10 cellular contexts compared by ENCODE assay signal in the genomic region with DNA sequence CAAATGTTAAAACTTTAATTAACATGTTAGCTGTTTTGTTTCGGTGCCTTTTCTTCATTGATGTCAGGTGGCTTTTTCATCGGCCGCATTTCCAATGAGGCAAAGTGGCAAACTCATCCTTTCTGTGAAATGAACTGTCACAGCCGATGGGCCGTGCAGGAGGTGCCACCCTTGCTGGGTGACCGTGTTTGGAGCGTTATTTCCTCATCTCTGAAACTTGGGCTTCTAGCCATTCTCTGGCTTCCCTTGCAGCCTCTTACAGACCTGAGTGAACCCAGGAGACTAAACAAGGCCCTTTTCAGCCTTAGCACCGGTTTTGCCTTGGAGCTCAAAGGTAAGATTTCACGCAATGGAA. TPM values are rescaled to one million over a fixed set of nuclear protein-coding genes. Genes with fewer than 3 reads are reported as not detected.
A peak's percentile ranks its signal among the peaks of the same experiment; 100 is the strongest.
DNase-seq lines count a peak whose midpoint lies in the region; ATAC-seq and TF ChIP-seq lines count a peak whose summit lies in the region.
"Had no signal": no experiment of that assay in that cellular context is flagged by ENCODE, and none has a peak within 500 bp of the region (broad histone marks: within the 10 kb centered on the region; RNA-seq: fewer than 3 reads in every experiment).

No MANE protein-coding gene starts in this region.

- intact Hi-C loops in left ventricle myocardium superior (cut with micrococcal nuclease): no loop called here
- intact Hi-C loops in sigmoid colon (cut with DNase I): loop anchor here (5.0 kb wide), 2 partner anchors 325 to 420 kb away; no protein-coding TSS in a partner anchor

- no peaks in the 10 kb centered on the region for H3K9me3 ChIP-seq in sigmoid colon
- H3K9me3 ChIP-seq: HAP-1 had no signal

- TF ChIP-seq EP300 in sigmoid colon (IDR thresholded peaks at IDR 0.05): no peak

- no peak overlapping the region for H3K27ac ChIP-seq in sigmoid colon

- no peaks in the 10 kb centered on the region for H3K36me3 ChIP-seq in sigmoid colon
- H3K36me3 ChIP-seq: HAP-1 had no signal

- H3K4me1 ChIP-seq in sigmoid colon: peaks cover 0 to 8% (median 0%) of the 10 kb centered on the region in 4 donors

- H3K27me3 ChIP-seq in sigmoid colon: no peaks in the 10 kb centered on the region

- ATAC-seq in left ventricle myocardium superior: peak; percentile 40

- TF ChIP-seq CTCF in GM12865 (IDR thresholded peaks at IDR 0.05; ENCODE audit: insufficient read depth, low read depth, low read length, missing control alignments): no peak
- TF ChIP-seq CTCF in sigmoid colon (IDR thresholded peaks at IDR 0.05): no peak

- H3K4me3 ChIP-seq in GM12865 (ENCODE audit: low read depth, low read length): peak overlapping the region; percentile 6; the same call in 1 of the 2 replicates
- H3K4me3 ChIP-seq in sigmoid colon: peak overlapping the region in 3 of 4 donors; percentile 17 to 20 (median 20)
- H3K4me3 ChIP-seq: HAP-1 had no signal

- no peak for TF ChIP-seq POLR2A in sigmoid colon (IDR thresholded peaks at IDR 0.05)

- WGBS in sigmoid colon, 2 donors: 16 to 56% methylated on average over 9 of the region's 9 CpGs

- no peak for DNase-seq in GM12865 (ENCODE audit: low read depth)
- DNase-seq in RPMI8226: peak; percentile 26
- no peak for DNase-seq in left ventricle myocardium superior
- no peak for DNase-seq in sigmoid colon
- DNase-seq in KG1 (lab: John Stamatoyannopoulos, UW): no peak
- no peak for DNase-seq in activated naive CD4-positive, alpha-beta T cell treated with Interleukin-2 at 50 U/mL for 16 hours
- DNase-seq in HUDEP-2 (lab: John Stamatoyannopoulos, UW; ENCODE audit: unreplicated experiment in 76 of 76): no peak

RNA-seq across cellular contexts. Expression of a gene that starts 42.2 kb away (rescaled TPM):
- total RNA-seq in left ventricle myocardium superior: not detected
- total RNA-seq in sigmoid colon: not detected
- not detected for polyA plus RNA-seq in sigmoid colon
- total RNA-seq: activated CD4-positive, alpha-beta memory T cell treated with anti-CD3 and anti-CD28 coated beads for 36 hours; HT1080 had no signal

RNA-seq across cellular contexts. Expression of a gene that starts 55.2 kb away (rescaled TPM):
- total RNA-seq in left ventricle myocardium superior (6.5 TPM), sigmoid colon (1 to 10 TPM; 1.1 to 2.5 (median 2.4) TPM)
- polyA plus RNA-seq in sigmoid colon: 1 to 10 TPM; 3.0 to 5.9 (median 3.0) TPM
